Comparison of ENCODE assay signal across 32 cellular contexts in genomic region chr12:65323025-65323424, GRCh38. TPM values are rescaled to one million over a fixed set of nuclear protein-coding genes. Genes with fewer than 3 reads are reported as not detected.
"Had no signal": no experiment of that assay in that cellular context is flagged by ENCODE, and none has a peak within 500 bp of the region (broad histone marks: within the 10 kb centered on the region; RNA-seq: fewer than 3 reads in every experiment).

No MANE protein-coding gene starts in this region.

- H3K27ac ChIP-seq: brain microvascular endothelial cell, esophagus muscularis mucosa, foreskin keratinocyte, gastrocnemius medialis, heart left ventricle had no signal

- H3K4me3 ChIP-seq: esophagus muscularis mucosa, gastrocnemius medialis, heart left ventricle had no signal

- ATAC-seq: activated T-cell treated with anti-CD3 and anti-CD28 coated beads, Interleukin-2, amount 50 U/mL, for 4 hours; activated T-helper 17 cell treated with anti-CD3 and anti-CD28 coated beads, Interleukin-2, amount 50 U/mL, for 72 hours; effector memory CD8-positive, alpha-beta T cell; foreskin keratinocyte; gastrocnemius medialis; heart left ventricle; WTC11 had no signal

- FAIRE-seq: astrocyte, bronchial epithelial cell, colon had no signal

- H3K9me3 Mint-ChIP-seq: activated CD4-positive, alpha-beta memory T cell treated with anti-CD3 and anti-CD28 coated beads, Interleukin-2, amount 10 ng/mL, durations not matched to agents 7 days and 5 days; activated CD4-positive, alpha-beta T cell treated with anti-CD3 and anti-CD28 coated beads, Interleukin-2, amount 10 ng/mL, durations not matched to agents 7 days and 5 days; activated T-cell treated with anti-CD3 and anti-CD28 coated beads, Interleukin-2, amount 50 U/mL, for 4 hours; activated T-helper 17 cell treated with anti-CD3 and anti-CD28 coated beads, Interleukin-2, amount 50 U/mL, for 72 hours; central memory CD8-positive, alpha-beta T cell; effector memory CD8-positive, alpha-beta T cell; WTC11 had no signal

- H3K36me3 Mint-ChIP-seq: activated naive CD8-positive, alpha-beta T cell; WTC11 had no signal

- H3K36me3 ChIP-seq: brain microvascular endothelial cell, esophagus muscularis mucosa, gastrocnemius medialis had no signal

- H3K4me3 Mint-ChIP-seq: activated CD4-positive, alpha-beta memory T cell treated with anti-CD3 and anti-CD28 coated beads, Interleukin-2, amount 10 ng/mL, durations not matched to agents 7 days and 5 days; activated CD4-positive, alpha-beta T cell treated with anti-CD3 and anti-CD28 coated beads, Interleukin-2, amount 10 ng/mL, durations not matched to agents 7 days and 5 days; activated naive CD8-positive, alpha-beta T cell; activated T-cell treated with anti-CD3 and anti-CD28 coated beads, Interleukin-2, amount 50 U/mL, for 4 hours; activated T-helper 17 cell treated with anti-CD3 and anti-CD28 coated beads, Interleukin-2, amount 50 U/mL, for 72 hours; central memory CD8-positive, alpha-beta T cell; effector memory CD8-positive, alpha-beta T cell; WTC11 had no signal

- H3K4me1 ChIP-seq: foreskin keratinocyte had no signal

- H3K4me1 Mint-ChIP-seq: activated CD4-positive, alpha-beta memory T cell treated with anti-CD3 and anti-CD28 coated beads, Interleukin-2, amount 10 ng/mL, durations not matched to agents 7 days and 5 days; activated CD4-positive, alpha-beta T cell treated with anti-CD3 and anti-CD28 coated beads, Interleukin-2, amount 10 ng/mL, durations not matched to agents 7 days and 5 days; activated T-helper 17 cell treated with anti-CD3 and anti-CD28 coated beads, Interleukin-2, amount 50 U/mL, for 72 hours; central memory CD8-positive, alpha-beta T cell had no signal

- H3K27ac Mint-ChIP-seq: activated CD4-positive, alpha-beta memory T cell treated with anti-CD3 and anti-CD28 coated beads, Interleukin-2, amount 10 ng/mL, durations not matched to agents 7 days and 5 days; activated CD4-positive, alpha-beta T cell treated with anti-CD3 and anti-CD28 coated beads, Interleukin-2, amount 10 ng/mL, durations not matched to agents 7 days and 5 days; activated naive CD8-positive, alpha-beta T cell; activated T-helper 17 cell treated with anti-CD3 and anti-CD28 coated beads, Interleukin-2, amount 50 U/mL, for 72 hours; effector memory CD8-positive, alpha-beta T cell; WTC11 had no signal

- H3K27me3 ChIP-seq: brain microvascular endothelial cell, esophagus muscularis mucosa, foreskin keratinocyte, gastrocnemius medialis, heart left ventricle had no signal

- H3K9me3 ChIP-seq: esophagus muscularis mucosa, gastrocnemius medialis, heart left ventricle had no signal

- DNase-seq: activated CD4-positive, alpha-beta memory T cell treated with anti-CD3 and anti-CD28 coated beads, Interleukin-2, amount 10 ng/mL, durations not matched to agents 7 days and 5 days; activated CD4-positive, alpha-beta T cell treated with anti-CD3 and anti-CD28 coated beads for 1 hour; activated CD4-positive, alpha-beta T cell treated with anti-CD3 and anti-CD28 coated beads for 4 hours; activated CD4-positive, alpha-beta T cell treated with anti-CD3 and anti-CD28 coated beads, Interleukin-2, amount 10 ng/mL, durations not matched to agents 7 days and 5 days; activated CD4-positive, alpha-beta T cell treated with anti-CD3 and anti-CD28 coated beads, Interleukin-2, amount 50 U/mL, for 4 hours; activated CD8-positive, alpha-beta memory T cell treated with anti-CD3 and anti-CD28 coated beads, Interleukin-2, amount 50 U/mL, for 48 hours; activated effector memory CD4-positive, alpha-beta T cell treated with Interleukin-2 at 50 U/mL for 16 hours; activated gamma-delta T cell treated with Interleukin-2 at 50 U/mL for 16 hours; activated naive CD4-positive, alpha-beta T cell treated with anti-CD3 and anti-CD28 coated beads, Interleukin-2, amount 50 U/mL, for 16 hours; activated naive CD4-positive, alpha-beta T cell treated with Interleukin-2 at 50 U/mL for 16 hours; activated T-cell treated with anti-CD3 and anti-CD28 coated beads, Interleukin-2, amount 50 U/mL, for 4 hours; amniotic stem cell; anterior cingulate cortex; brain microvascular endothelial cell; cortex of kidney; dermis blood vessel endothelial cell; effector CD4-positive, alpha-beta T cell; effector memory CD8-positive, alpha-beta T cell; erythroblast; foreskin keratinocyte; gastrocnemius medialis; glutamatergic neuron; heart left ventricle; T-helper 2 cell had no signal

RNA-seq across cellular contexts. Expression of gene MSRB3, which starts 44.5 kb away (rescaled TPM):
- total RNA-seq: activated CD4-positive, alpha-beta memory T cell treated with anti-CD3 and anti-CD28 coated beads, Interleukin-2, amount 10 ng/mL, durations not matched to agents 7 days and 5 days; activated CD4-positive, alpha-beta T cell treated with anti-CD3 and anti-CD28 coated beads, Interleukin-2, amount 10 ng/mL, durations not matched to agents 7 days and 5 days; activated T-helper 17 cell treated with anti-CD3 and anti-CD28 coated beads, Interleukin-2, amount 50 U/mL, for 72 hours had no signal
